9 cellular contexts compared by ENCODE assay signal in genomic region chr15:41926184-41927056, GRCh38.
DNase-seq lines count a peak whose midpoint lies in the region; ATAC-seq and TF ChIP-seq lines count a peak whose summit lies in the region.
"Had no signal": no experiment of that assay in that cellular context is flagged by ENCODE, and none has a peak within 500 bp of the region (broad histone marks: within the 10 kb centered on the region; RNA-seq: fewer than 3 reads in every experiment).

No MANE protein-coding gene starts in this region.

- peaks cover 0 to 44% (median 17%) of the 10 kb centered on the region in 11 experiments; a peak in 15 of 22 replicates for H3K36me3 ChIP-seq in BLaER1 treated with 17β-estradiol and CSF1 and Interleukin-3, amounts not matched to agents 10 nM and 100 nM
- H3K36me3 ChIP-seq in Loucy (ENCODE audit: insufficient read depth, low read length) (no peaks in the 10 kb centered on the region), duodenal mucosa (ENCODE audit: control insufficient read depth in 1 of 2, insufficient read depth in 2 of 2, low read length in 2 of 2) (no peaks in the 10 kb centered on the region), muscle layer of duodenum (ENCODE audit: control insufficient read depth in 1 of 2, insufficient read depth in 2 of 2, low read length in 2 of 2) (no peaks in the 10 kb centered on the region)
- H3K36me3 ChIP-seq: ovary had no signal

- DNase-seq in C1 segment of cervical spinal cord (lab: John Stamatoyannopoulos, UW) = no peak
- no peak for DNase-seq in substantia nigra (lab: John Stamatoyannopoulos, UW)
- DNase-seq: ovary had no signal

- peaks cover 0 to 31% (median 0%) of the 10 kb centered on the region in 11 experiments; a peak in 6 of 22 replicates for H4K20me1 ChIP-seq in BLaER1 treated with 17β-estradiol and CSF1 and Interleukin-3, amounts not matched to agents 10 nM and 100 nM
- H4K20me1 ChIP-seq in Loucy (ENCODE audit: insufficient read depth, low read length, poor library complexity, severe bottlenecking) = no peaks in the 10 kb centered on the region

- no peaks in the 10 kb centered on the region for H3K27me3 ChIP-seq in BLaER1 treated with 17β-estradiol and CSF1 and Interleukin-3, amounts not matched to agents 10 nM and 100 nM
- H3K27me3 ChIP-seq in Loucy (ENCODE audit: insufficient read depth, low read length, poor library complexity, severe bottlenecking) (no peaks in the 10 kb centered on the region), duodenal mucosa (ENCODE audit: control insufficient read depth in 1 of 2, insufficient read depth in 2 of 2, low read length in 2 of 2) (no peaks in the 10 kb centered on the region), muscle layer of duodenum (ENCODE audit: low read depth, low read length) (no peaks in the 10 kb centered on the region)
- H3K27me3 ChIP-seq: ovary had no signal

- peaks cover 92 to 100% (median 100%) of the 10 kb centered on the region in 10 experiments for H3K4me1 ChIP-seq in BLaER1 treated with 17β-estradiol and CSF1 and Interleukin-3, amounts not matched to agents 10 nM and 100 nM
- H3K4me1 ChIP-seq in Loucy (ENCODE audit: insufficient read depth, low read length, poor library complexity, severe bottlenecking) = peaks cover 19% of the 10 kb centered on the region
- H3K4me1 ChIP-seq in duodenal mucosa (ENCODE audit: control insufficient read depth in 1 of 2, insufficient read depth in 2 of 2, low read length in 2 of 2) = peaks cover 19 to 45% of the 10 kb centered on the region in 2 donors
- H3K4me1 ChIP-seq in muscle layer of duodenum (ENCODE audit: control insufficient read depth in 1 of 2, insufficient read depth in 2 of 2, low read length in 2 of 2) = peaks cover 34 to 46% of the 10 kb centered on the region in 2 donors

- H3K79me2 ChIP-seq in Loucy (ENCODE audit: insufficient read depth, low read length) = no peaks in the 10 kb centered on the region

- H3K4me3 ChIP-seq in BLaER1 treated with 17β-estradiol and CSF1 and Interleukin-3, amounts not matched to agents 10 nM and 100 nM = peak overlapping the region in 5 of 10 experiments; percentile 5 to 31 (median 10); a peak in 5 of 20 replicates
- H3K4me3 ChIP-seq in Loucy (ENCODE audit: low read length, poor library complexity, severe bottlenecking) (no peak overlapping the region), duodenal mucosa (ENCODE audit: low read depth in 1 of 2, low read length in 2 of 2) (no peak overlapping the region), muscle layer of duodenum (ENCODE audit: low read depth in 1 of 2, low read length in 2 of 2) (no peak overlapping the region)
- H3K4me3 ChIP-seq: ovary had no signal

- no peaks in the 10 kb centered on the region; the same call in 1 of the 2 replicates for H3F3A ChIP-seq in Loucy (ENCODE audit: low read depth)

- no peak for TF ChIP-seq CTCF in Loucy (conservative IDR thresholded peaks at IDR 0.05; ENCODE audit: low read length)

- H3K27ac ChIP-seq in BLaER1 treated with 17β-estradiol and CSF1 and Interleukin-3, amounts not matched to agents 10 nM and 100 nM = peak overlapping the region in 9 of 11 experiments; percentile 34 to 78 (median 71); a peak in 18 of 22 replicates
- H3K27ac ChIP-seq in duodenal mucosa (ENCODE audit: low read depth, low read length) = peak overlapping the region; percentile 17
- peak overlapping the region; percentile 40 for H3K27ac ChIP-seq in muscle layer of duodenum (ENCODE audit: low read length)
- H3K27ac ChIP-seq in substantia nigra (ENCODE audit: low read depth, low read length, poor library complexity, severe bottlenecking) = no peak overlapping the region
- H3K27ac ChIP-seq: ovary had no signal

- peaks cover 0 to 20% (median 15%) of the 10 kb centered on the region in 11 experiments; a peak in 17 of 22 replicates for H3K9me3 ChIP-seq in BLaER1 treated with 17β-estradiol and CSF1 and Interleukin-3, amounts not matched to agents 10 nM and 100 nM (replicated peaks in 1 of 11)
- H3K9me3 ChIP-seq in Loucy (ENCODE audit: insufficient read depth, low read depth, low read length) (no peaks in the 10 kb centered on the region), duodenal mucosa (ENCODE audit: control insufficient read depth in 1 of 2, low read length in 2 of 2) (no peaks in the 10 kb centered on the region), muscle layer of duodenum (ENCODE audit: control insufficient read depth in 1 of 2, low read length in 2 of 2) (no peaks in the 10 kb centered on the region)
- H3K9me3 ChIP-seq: ovary had no signal

- no peaks in the 10 kb centered on the region for H3K9me2 ChIP-seq in Loucy (replicated peaks; ENCODE audit: low read depth, low read length)

- peak overlapping the region in 10 of 11 experiments; percentile 20 to 61 (median 37); a peak in 18 of 22 replicates for H3K9ac ChIP-seq in BLaER1 treated with 17β-estradiol and CSF1 and Interleukin-3, amounts not matched to agents 10 nM and 100 nM
- H3K9ac ChIP-seq in Loucy (ENCODE audit: low read depth, low read length, poor library complexity, severe bottlenecking) = no peak overlapping the region
- no peak overlapping the region for H3K9ac ChIP-seq in duodenal mucosa (ENCODE audit: low read depth in 1 of 2, low read length in 2 of 2)

- peak overlapping the region; percentile 1; the same call in 1 of the 2 replicates for H2AFZ ChIP-seq in Loucy (ENCODE audit: low read length)

- ATAC-seq in GM18870 (IDR thresholded peaks at IDR 0.05; ENCODE audit: unreplicated experiment) (no peak), GM19328 (IDR thresholded peaks at IDR 0.05; ENCODE audit: unreplicated experiment) (no peak)

- H3K4me2 ChIP-seq in BLaER1 treated with 17β-estradiol and CSF1 and Interleukin-3, amounts not matched to agents 10 nM and 100 nM = peak overlapping the region; percentile 83 to 96 (median 87)
- no peak overlapping the region for H3K4me2 ChIP-seq in Loucy (ENCODE audit: low read depth, low read length, poor library complexity, severe bottlenecking)

Comparison
In these comparisons a context has a peak if more than half of its experiments do, and no peak if none do; other contexts are left out.
1. H3K9ac ChIP-seq: peak in BLaER1 treated with 17β-estradiol and CSF1 and Interleukin-3, amounts not matched to agents 10 nM and 100 nM (10 of 11); none in Loucy (single experiment) and duodenal mucosa (0 of 2).